22 cellular contexts compared by ENCODE assay signal in genomic region chr16:89291355-89291754, GRCh38.
A peak's percentile ranks its signal among the peaks of the same experiment; 100 is the strongest.
DNase-seq lines count a peak whose midpoint lies in the region; ATAC-seq, FAIRE-seq and TF ChIP-seq lines count a peak whose summit lies in the region.
"Had no signal": no experiment of that assay in that cellular context is flagged by ENCODE, and none has a peak within 500 bp of the region (broad histone marks: within the 10 kb centered on the region; RNA-seq: fewer than 3 reads in every experiment).

No MANE protein-coding gene starts in this region.

- peaks cover 15 to 43% of the 10 kb centered on the region in 2 donors for H3K36me3 Mint-ChIP-seq in CD4-positive, alpha-beta memory T cell
- H3K36me3 Mint-ChIP-seq in H9 (ENCODE audit: insufficient read depth in 1 of 3, low read depth in 3 of 3) (peaks cover 7 to 28% (median 15%) of the 10 kb centered on the region in 3 experiments), astrocyte (ENCODE audit: low read depth, unreplicated experiment) (peaks cover 15% of the 10 kb centered on the region)

- H3K9ac ChIP-seq in H9 (ENCODE audit: extremely low read depth, insufficient read length, low read length) (no peak overlapping the region), astrocyte (ENCODE audit: low read length) (no peak overlapping the region), mesenchymal stem cell (ENCODE audit: low read length) (peak overlapping the region; percentile 7)

- H2BK20ac ChIP-seq in H9 (ENCODE audit: low read depth, low read length, poor library complexity, severe bottlenecking): no peak overlapping the region

- H3K27ac ChIP-seq in CD4-positive, alpha-beta memory T cell (ENCODE audit: low read depth, low read length): no peak overlapping the region
- peak overlapping the region; percentile 74 for H3K27ac ChIP-seq in H9 (ENCODE audit: insufficient read length, low read depth, low read length)
- no peak overlapping the region for H3K27ac ChIP-seq in astrocyte (ENCODE audit: low read depth, low read length)
- H3K27ac ChIP-seq in mesenchymal stem cell (ENCODE audit: low read length, poor library complexity, severe bottlenecking): no peak overlapping the region
- H3K27ac ChIP-seq: psoas muscle had no signal

- intact Hi-C loops in CD4-positive, alpha-beta memory T cell (cut with micrococcal nuclease): no loop called here

- peaks cover 10 to 21% (median 17%) of the 10 kb centered on the region in 4 donors for H3K4me1 Mint-ChIP-seq in CD4-positive, alpha-beta memory T cell
- H3K4me1 Mint-ChIP-seq in H9 (peaks cover 51 to 65% of the 10 kb centered on the region in 2 experiments), astrocyte (ENCODE audit: low read depth, unreplicated experiment) (peaks cover 21% of the 10 kb centered on the region)

- H3K27me3 ChIP-seq in CD4-positive, alpha-beta memory T cell (ENCODE audit: insufficient read depth, low read length): no peaks in the 10 kb centered on the region
- no peaks in the 10 kb centered on the region for H3K27me3 ChIP-seq in H9 (ENCODE audit: insufficient read depth, low read length)
- H3K27me3 ChIP-seq in astrocyte (ENCODE audit: insufficient read depth, low read length): no peaks in the 10 kb centered on the region
- H3K27me3 ChIP-seq in mesenchymal stem cell (ENCODE audit: control insufficient read depth in 1 of 2, insufficient read depth in 1 of 2, low read length in 2 of 2): no peaks in the 10 kb centered on the region

- FAIRE-seq in astrocyte (lab: Jason Lieb, UNC): no peak
- FAIRE-seq: islet of Langerhans had no signal

- no peaks in the 10 kb centered on the region for H3K23me2 ChIP-seq in H9 (ENCODE audit: insufficient read length, low read depth, low read length, poor library complexity, severe bottlenecking)

- H4K91ac ChIP-seq in H9 (ENCODE audit: insufficient read length, low read depth, low read length) (no peak overlapping the region), mesenchymal stem cell (ENCODE audit: low read length) (no peak overlapping the region)

- no peak overlapping the region for H2BK120ac ChIP-seq in H9 (ENCODE audit: low read depth, low read length, poor library complexity, severe bottlenecking)
- H2BK120ac ChIP-seq in mesenchymal stem cell (ENCODE audit: low read depth, low read length): no peak overlapping the region

- peaks cover 14% of the 10 kb centered on the region for H3K4me1 ChIP-seq in CD4-positive, alpha-beta memory T cell (ENCODE audit: insufficient read depth, low read length)
- peaks cover 16% of the 10 kb centered on the region; the same call in 1 of the 2 replicates for H3K4me1 ChIP-seq in H9 (ENCODE audit: insufficient read depth, low read length)
- H3K4me1 ChIP-seq in astrocyte (ENCODE audit: insufficient read depth, low read length): no peaks in the 10 kb centered on the region
- peaks cover 15% of the 10 kb centered on the region for H3K4me1 ChIP-seq in mesenchymal stem cell (ENCODE audit: control insufficient read depth, insufficient read depth, low read depth, low read length)

- H3K9me3 ChIP-seq in CD4-positive, alpha-beta memory T cell (ENCODE audit: control insufficient read depth in 1 of 2, low read length in 2 of 2): no peaks in the 10 kb centered on the region
- H3K9me3 ChIP-seq in H9 (ENCODE audit: control insufficient read depth, low read depth, low read length): no peaks in the 10 kb centered on the region
- H3K9me3 ChIP-seq in astrocyte (ENCODE audit: insufficient read depth, low read depth, low read length): no peaks in the 10 kb centered on the region
- no peaks in the 10 kb centered on the region for H3K9me3 ChIP-seq in mesenchymal stem cell (ENCODE audit: control insufficient read depth, low read length)
- H3K9me3 ChIP-seq: psoas muscle had no signal

- H2BK5ac ChIP-seq in H9 (ENCODE audit: insufficient read length, low read length): no peak overlapping the region
- H2BK5ac ChIP-seq in mesenchymal stem cell (ENCODE audit: low read depth, low read length, poor library complexity, severe bottlenecking): no peak overlapping the region

- H3K36me3 ChIP-seq in CD4-positive, alpha-beta memory T cell (ENCODE audit: insufficient read depth, low read length): peaks cover 40% of the 10 kb centered on the region
- peaks cover 17% of the 10 kb centered on the region for H3K36me3 ChIP-seq in astrocyte (ENCODE audit: insufficient read depth, low read length)
- peaks cover 30 to 64% of the 10 kb centered on the region in 2 experiments for H3K36me3 ChIP-seq in mesenchymal stem cell (ENCODE audit: control insufficient read depth in 1 of 2, insufficient read depth in 2 of 2, low read depth in 1 of 2, low read length in 2 of 2)

- POLR2A ChIA-PET in CD4-positive, alpha-beta memory T cell (lab: Charles Lee; ENCODE audit: partially characterized antibody): interaction anchor here (1.5 kb wide), 1 partner anchor 217 kb away, joined by 3 read pairs; the partner anchor contains the start of gene SPG7

- no peaks in the 10 kb centered on the region for H3K27me3 Mint-ChIP-seq in CD4-positive, alpha-beta memory T cell
- no peaks in the 10 kb centered on the region; the same call in none of the 2 replicates for H3K27me3 Mint-ChIP-seq in H9 (ENCODE audit: low read depth)
- no peaks in the 10 kb centered on the region for H3K27me3 Mint-ChIP-seq in astrocyte (ENCODE audit: low read depth, unreplicated experiment)
- H3K27me3 Mint-ChIP-seq: activated CD4-positive, alpha-beta T cell treated with anti-CD3 and anti-CD28 coated beads, Interleukin-2, amount 10 ng/mL, durations not matched to agents 24 days and 14 days; central memory CD8-positive, alpha-beta T cell had no signal

- H3K14ac ChIP-seq in H9 (ENCODE audit: insufficient read depth, low read length) (peak overlapping the region; percentile 66), mesenchymal stem cell (ENCODE audit: low read length in 2 of 2) (no peak overlapping the region)

- peak overlapping the region in 6 of 7 donors; percentile 23 to 78 (median 41) for H3K27ac Mint-ChIP-seq in CD4-positive, alpha-beta memory T cell
- H3K27ac Mint-ChIP-seq in H9: peak overlapping the region; percentile 95 to 99 (median 97)
- peak overlapping the region; percentile 78 for H3K27ac Mint-ChIP-seq in astrocyte (ENCODE audit: unreplicated experiment)

- H4K5ac ChIP-seq in H9 (ENCODE audit: insufficient read length, low read depth, low read length): no peak overlapping the region

- no CpG with 5 or more reads among the region's 9 CpGs for WGBS in H9 (ENCODE audit: extremely low coverage, insufficient read length, low lambda C conversion rate)
- WGBS in mesenchymal stem cell: 71% methylated on average over 9 of the region's 9 CpGs

- H3K4me3 Mint-ChIP-seq in CD4-positive, alpha-beta memory T cell: no peak overlapping the region
- H3K4me3 Mint-ChIP-seq in H9 (peak overlapping the region; percentile 34 to 40), astrocyte (ENCODE audit: unreplicated experiment) (no peak overlapping the region)
- H3K4me3 Mint-ChIP-seq: activated CD4-positive, alpha-beta T cell treated with anti-CD3 and anti-CD28 coated beads, Interleukin-2, amount 10 ng/mL, durations not matched to agents 24 days and 14 days; activated T-cell treated with anti-CD3 and anti-CD28 coated beads, Interleukin-2, amount 50 U/mL, for 4 hours; central memory CD8-positive, alpha-beta T cell had no signal

- no peak for ATAC-seq in GM21825 (IDR thresholded peaks at IDR 0.05; ENCODE audit: unreplicated experiment)
- no peak for ATAC-seq in GM19351 (IDR thresholded peaks at IDR 0.05; ENCODE audit: unreplicated experiment)
- ATAC-seq: activated T-cell treated with anti-CD3 and anti-CD28 coated beads, Interleukin-2, amount 50 U/mL, for 4 hours; Panc1 had no signal

- H3K56ac ChIP-seq in H9 (ENCODE audit: insufficient read length, low read depth, low read length): no peak overlapping the region

- no peak overlapping the region for H3K23ac ChIP-seq in H9 (ENCODE audit: insufficient read length, low read depth, low read length)
- no peak overlapping the region for H3K23ac ChIP-seq in mesenchymal stem cell (ENCODE audit: low read length in 2 of 2)

- H3K79me2 ChIP-seq in H9 (ENCODE audit: insufficient read depth, low read length) (no peaks in the 10 kb centered on the region; the same call in 1 of the 2 replicates), astrocyte (ENCODE audit: insufficient read depth, low read length) (peaks cover 62% of the 10 kb centered on the region)

- H4K8ac ChIP-seq in H9 (replicated peaks; ENCODE audit: insufficient read length, low read depth, low read length): no peak overlapping the region
- H4K8ac ChIP-seq in mesenchymal stem cell (ENCODE audit: low read length): no peak overlapping the region

- H2BK15ac ChIP-seq in H9 (ENCODE audit: low read depth, low read length) (no peak overlapping the region), mesenchymal stem cell (ENCODE audit: low read depth, poor library complexity, severe bottlenecking) (no peak overlapping the region)

- H2AK5ac ChIP-seq in H9 (ENCODE audit: insufficient read length, low read length) (no peak overlapping the region), mesenchymal stem cell (ENCODE audit: low read length, severe bottlenecking) (no peak overlapping the region)

- H3K18ac ChIP-seq in H9 (ENCODE audit: insufficient read length, low read depth, low read length) (peak overlapping the region; percentile 70), mesenchymal stem cell (ENCODE audit: low read depth in 1 of 2, low read length in 2 of 2) (no peak overlapping the region)

- H3T11ph ChIP-seq in H9 (ENCODE audit: low read length): no peak overlapping the region

- CTCF ChIA-PET in CD4-positive, alpha-beta memory T cell (lab: Charles Lee; ENCODE audit: partially characterized antibody): interaction anchor here (0.8 to 1.0 kb wide), 2 partner anchors 51 to 218 kb away, joined by 3 read pairs; no protein-coding TSS in a partner anchor

- TF ChIP-seq CTCF in H9 (conservative IDR thresholded peaks at IDR 0.05) (no peak), astrocyte (IDR thresholded peaks at IDR 0.05; ENCODE audit: insufficient read depth, low read depth, low read length) (no peak)

- peak overlapping the region; percentile 10 for H3K4me2 ChIP-seq in H9 (ENCODE audit: insufficient read depth, insufficient read length, low read length)
- H3K4me2 ChIP-seq in astrocyte (ENCODE audit: low read length): no peak overlapping the region
- no peak overlapping the region for H3K4me2 ChIP-seq in mesenchymal stem cell (ENCODE audit: low read length, poor library complexity, severe bottlenecking)
- H3K4me2 ChIP-seq: smooth muscle cell had no signal

- H2BK12ac ChIP-seq in H9 (ENCODE audit: insufficient read length, low read depth, low read length) (peak overlapping the region; percentile 7), mesenchymal stem cell (ENCODE audit: low read length in 2 of 2) (no peak overlapping the region)

- no peak overlapping the region for H2AFZ ChIP-seq in H9 (ENCODE audit: low read length)
- H2AFZ ChIP-seq in astrocyte (ENCODE audit: low read depth, low read length): no peak overlapping the region
- no peak overlapping the region for H2AFZ ChIP-seq in mesenchymal stem cell (ENCODE audit: low read depth, low read length)

- H3K4ac ChIP-seq in H9 (ENCODE audit: low read depth, low read length) (no peak overlapping the region), mesenchymal stem cell (ENCODE audit: low read depth in 1 of 2, low read length in 2 of 2) (no peak overlapping the region)

- no peak for DNase-seq in CD4-positive, alpha-beta memory T cell
- DNase-seq in H9 (no peak), astrocyte (ENCODE audit: low read depth) (no peak), mesenchymal stem cell (no peak)
- no peak for DNase-seq in stimulated activated CD4-positive, alpha-beta T cell treated with anti-CD3 and anti-CD28 coated beads, Interleukin-15, amount 100 ng/mL, for 24 hours
- DNase-seq: activated CD4-positive, alpha-beta T cell treated with anti-CD3 and anti-CD28 coated beads, Interleukin-2, amount 10 ng/mL, durations not matched to agents 24 days and 14 days; activated T-cell treated with anti-CD3 and anti-CD28 coated beads, Interleukin-2, amount 50 U/mL, for 4 hours; amniotic stem cell; DMS 273 treated with DMSO at 0.1 percent for 48 hours; effector CD4-positive, alpha-beta T cell; head of caudate nucleus; KBM-7; NCI-H187 treated with DMSO at 0.1 percent for 48 hours; NCI-H226; stimulated activated CD8-positive, alpha-beta memory T cell treated with anti-CD3 and anti-CD28 coated beads, Interleukin-4, amount 100 ng/mL, for 48 hours had no signal

- no peak overlapping the region for H3K4me3 ChIP-seq in CD4-positive, alpha-beta memory T cell (ENCODE audit: low read length in 2 of 2)
- H3K4me3 ChIP-seq in astrocyte (ENCODE audit: insufficient read depth, low read depth, low read length) (no peak overlapping the region), mesenchymal stem cell (ENCODE audit: insufficient read depth in 1 of 2, low read depth in 1 of 2, low read length in 2 of 2) (no peak overlapping the region)
- H3K4me3 ChIP-seq: psoas muscle, smooth muscle cell had no signal

- peaks cover 3% of the 10 kb centered on the region for H3K79me1 ChIP-seq in H9 (ENCODE audit: insufficient read depth, low read depth, low read length, poor library complexity, severe bottlenecking)
- peaks cover 53% of the 10 kb centered on the region for H3K79me1 ChIP-seq in mesenchymal stem cell (replicated peaks; ENCODE audit: low read length, poor library complexity, severe bottlenecking)

- peaks cover 0 to 2% (median 0%) of the 10 kb centered on the region in 8 donors for H3K9me3 Mint-ChIP-seq in CD4-positive, alpha-beta memory T cell
- H3K9me3 Mint-ChIP-seq in H9 (no peaks in the 10 kb centered on the region; a peak in 1 of 5 replicates), astrocyte (ENCODE audit: unreplicated experiment) (no peaks in the 10 kb centered on the region)
- H3K9me3 Mint-ChIP-seq: activated CD4-positive, alpha-beta T cell treated with anti-CD3 and anti-CD28 coated beads, Interleukin-2, amount 10 ng/mL, durations not matched to agents 24 days and 14 days; activated T-cell treated with anti-CD3 and anti-CD28 coated beads, Interleukin-2, amount 50 U/mL, for 4 hours; central memory CD8-positive, alpha-beta T cell had no signal

- no peaks in the 10 kb centered on the region for H4K20me1 ChIP-seq in H9 (ENCODE audit: control insufficient read depth, insufficient read depth, insufficient read length)
- peaks cover 85% of the 10 kb centered on the region for H4K20me1 ChIP-seq in astrocyte (ENCODE audit: insufficient read depth, low read length)

Comparison
In these comparisons a context has a peak if more than half of its experiments do, and no peak if none do; other contexts are left out.
1. H3K27ac Mint-ChIP-seq: peak in every context shown above with its lines; median percentile 97 in H9; 78 in astrocyte; 41 in CD4-positive, alpha-beta memory T cell.
2. H3K4me3 Mint-ChIP-seq: peak in H9 (2 of 2); none in CD4-positive, alpha-beta memory T cell (0 of 8) and astrocyte (single experiment).